10 cellular contexts compared by ENCODE assay signal in genomic region chr7:117780832-117781231, GRCh38.
A peak's percentile ranks its signal among the peaks of the same experiment; 100 is the strongest.
DNase-seq lines count a peak whose midpoint lies in the region; ATAC-seq, FAIRE-seq and TF ChIP-seq lines count a peak whose summit lies in the region.
"Had no signal": no experiment of that assay in that cellular context is flagged by ENCODE, and none has a peak within 500 bp of the region (broad histone marks: within the 10 kb centered on the region; RNA-seq: fewer than 3 reads in every experiment).

No MANE protein-coding gene starts in this region.

- TF ChIP-seq CTCF in kidney (IDR thresholded peaks at IDR 0.05; ENCODE audit: borderline replicate concordance, extremely low read depth, insufficient read depth) (no peak), OCI-LY7 (conservative IDR thresholded peaks at IDR 0.05; ENCODE audit: low read length) (no peak), mammary epithelial cell (conservative IDR thresholded peaks at IDR 0.05 in 1 of 2, IDR thresholded peaks at IDR 0.05 in 1 of 2; ENCODE audit: extremely low read depth in 1 of 2, insufficient read depth in 1 of 2, low read depth in 1 of 2, low read length in 2 of 2) (no peak)

- H3K27ac Mint-ChIP-seq in T-helper 17 cell, result no peak overlapping the region

- FAIRE-seq in kidney (lab: Jason Lieb, UNC), result no peak
- FAIRE-seq: endometrium had no signal

- H3K4me1 ChIP-seq in kidney (ENCODE audit: control insufficient read depth in 1 of 2, insufficient read depth in 1 of 2, low read depth in 1 of 2, low read length in 2 of 2) (peaks cover 5% of the 10 kb centered on the region in 2 donors), OCI-LY7 (ENCODE audit: insufficient read depth, low read length, poor library complexity, severe bottlenecking) (no peaks in the 10 kb centered on the region), mammary epithelial cell (ENCODE audit: insufficient read depth, low read length) (peaks cover 11% of the 10 kb centered on the region)

- dilution Hi-C loops in mammary epithelial cell (cut with HindIII; ENCODE audit: low sequenced_read_pairs), result no loop called here

- H3K4me2 ChIP-seq in OCI-LY7 (ENCODE audit: low read length) (no peak overlapping the region), mammary epithelial cell (ENCODE audit: insufficient read depth, low read depth, low read length) (no peak overlapping the region)

- H3K9me3 ChIP-seq in kidney (ENCODE audit: control insufficient read depth in 1 of 2, low read length in 2 of 2), result no peaks in the 10 kb centered on the region
- no peaks in the 10 kb centered on the region for H3K9me3 ChIP-seq in OCI-LY7 (ENCODE audit: low read length)
- no peaks in the 10 kb centered on the region for H3K9me3 ChIP-seq in mammary epithelial cell (replicated peaks; ENCODE audit: insufficient read depth, low read length)
- no peaks in the 10 kb centered on the region for H3K9me3 ChIP-seq in T-helper 17 cell (ENCODE audit: control insufficient read depth, low read length, poor library complexity, severe bottlenecking)

- H2AFZ ChIP-seq in OCI-LY7 (ENCODE audit: low read length) (no peak overlapping the region), mammary epithelial cell (ENCODE audit: low read depth, low read length) (no peak overlapping the region)

- intact Hi-C loops in kidney (cut with DNase I) (no loop called here), OCI-LY7 (cut with micrococcal nuclease; ENCODE audit: unreplicated experiment) (no loop called here), mammary epithelial cell (cut with micrococcal nuclease) (no loop called here)

- no peaks in the 10 kb centered on the region for H3K4me1 Mint-ChIP-seq in T-helper 17 cell

- BruUV-seq in OCI-LY7 (replicated peaks; lab: Mats Ljungman, UMichigan), result no TSS peak
- BruUV-seq in mammary epithelial cell (replicated peaks; lab: Mats Ljungman, UMichigan), result no TSS peak

- H3K9ac ChIP-seq in kidney (ENCODE audit: low read length in 2 of 2), result no peak overlapping the region
- no peak overlapping the region for H3K9ac ChIP-seq in mammary epithelial cell (ENCODE audit: insufficient read depth, low read length)

- CTCF ChIA-PET in OCI-LY7 (lab: Charles Lee; ENCODE audit: unreplicated experiment), result no interaction called here
- CTCF ChIA-PET in mammary epithelial cell (lab: Charles Lee; ENCODE audit: low non-redundant PET), result no interaction called here

- DNase-seq in COLO829 (ENCODE audit: low spot score), result peak; percentile 50
- peak; percentile 54 for DNase-seq in brain pericyte (ENCODE audit: low read depth, low spot score)
- no peak for DNase-seq in kidney
- no peak for DNase-seq in OCI-LY7 (ENCODE audit: low spot score)
- DNase-seq in mammary epithelial cell, result no peak
- DNase-seq in T-helper 17 cell, result no peak
- DNase-seq: NCI-H345 had no signal

- H3K27ac ChIP-seq in kidney (ENCODE audit: low read depth in 2 of 2, low read length in 2 of 2) (no peak overlapping the region), OCI-LY7 (ENCODE audit: low read depth, low read length, poor library complexity, severe bottlenecking) (no peak overlapping the region), mammary epithelial cell (ENCODE audit: insufficient read depth, low read depth, low read length) (no peak overlapping the region)

- H3K4me3 Mint-ChIP-seq in T-helper 17 cell, result no peak overlapping the region

- POLR2A ChIA-PET in OCI-LY7 (lab: Charles Lee), result interaction anchor here (0.7 kb wide), 1 partner anchor 1158 kb away, joined by 3 read pairs; no protein-coding TSS in a partner anchor

- in situ Hi-C loops in mammary epithelial cell (cut with MboI; ENCODE audit: low sequenced_read_pairs in 2 of 2), result no loop called here

- H3K79me2 ChIP-seq in OCI-LY7 (ENCODE audit: insufficient read depth, low read depth, low read length) (no peaks in the 10 kb centered on the region), mammary epithelial cell (ENCODE audit: insufficient read depth, low read length) (no peaks in the 10 kb centered on the region)

- H3K36me3 ChIP-seq in kidney (ENCODE audit: control insufficient read depth in 1 of 2, insufficient read depth in 2 of 2, low read length in 2 of 2), result no peaks in the 10 kb centered on the region
- H3K36me3 ChIP-seq in OCI-LY7 (ENCODE audit: insufficient read depth, low read length), result no peaks in the 10 kb centered on the region
- H3K36me3 ChIP-seq in mammary epithelial cell (ENCODE audit: insufficient read depth, low read length), result no peaks in the 10 kb centered on the region

- WGBS in mammary epithelial cell (ENCODE audit: low coverage, missing lambda C conversion rate), result 91% methylated on average over 2 of the region's 2 CpGs

- H3K9me2 ChIP-seq in OCI-LY7 (ENCODE audit: insufficient read depth, low read length), result no peaks in the 10 kb centered on the region

- H4K20me1 ChIP-seq in OCI-LY7 (ENCODE audit: insufficient read depth, low read length) (no peaks in the 10 kb centered on the region), mammary epithelial cell (ENCODE audit: insufficient read depth, low read length) (no peaks in the 10 kb centered on the region)

- H3K27me3 ChIP-seq in mammary epithelial cell (ENCODE audit: insufficient read depth, low read length), result no peaks in the 10 kb centered on the region

- ATAC-seq in GM19467 (IDR thresholded peaks at IDR 0.05; ENCODE audit: unreplicated experiment) (peak; percentile 79), HG03095 (IDR thresholded peaks at IDR 0.05; ENCODE audit: unreplicated experiment) (peak; percentile 85), T-helper 17 cell (no peak)

- no peaks in the 10 kb centered on the region for H3K36me3 Mint-ChIP-seq in T-helper 17 cell (ENCODE audit: low read depth)

- H3K27me3 Mint-ChIP-seq in T-helper 17 cell, result peaks cover 9% of the 10 kb centered on the region

- no peak overlapping the region for H3K4me3 ChIP-seq in kidney (ENCODE audit: low read length in 2 of 2)
- H3K4me3 ChIP-seq in OCI-LY7 (ENCODE audit: low read depth, low read length, poor library complexity, severe bottlenecking), result no peak overlapping the region
- H3K4me3 ChIP-seq in mammary epithelial cell (replicated peaks in 1 of 3; ENCODE audit: insufficient read depth in 1 of 3, low read depth in 2 of 3, low read length in 3 of 3), result no peak overlapping the region

Comparison
In these comparisons a context has a peak if more than half of its experiments do, and no peak if none do; other contexts are left out.
1. DNase-seq: peak in COLO829 (single experiment) and brain pericyte (single experiment); none in kidney (single experiment), OCI-LY7 (single experiment), mammary epithelial cell (single experiment) and T-helper 17 cell (0 of 3).